11 cellular contexts compared by ENCODE assay signal in genomic region chrX:40663880-40664630, GRCh38. TPM values are rescaled to one million over a fixed set of nuclear protein-coding genes. Genes with fewer than 3 reads are reported as not detected.
DNase-seq lines count a peak whose midpoint lies in the region; ATAC-seq and TF ChIP-seq lines count a peak whose summit lies in the region.
"Had no signal": no experiment of that assay in that cellular context is flagged by ENCODE, and none has a peak within 500 bp of the region (broad histone marks: within the 10 kb centered on the region; RNA-seq: fewer than 3 reads in every experiment).

No MANE protein-coding gene starts in this region.

- no peaks in the 10 kb centered on the region for H3K9me3 ChIP-seq in PC-9 (ENCODE audit: insufficient read depth, low read depth)
- H3K9me3 ChIP-seq in parathyroid adenoma (ENCODE audit: control insufficient read depth, low read length): no peaks in the 10 kb centered on the region

- no peaks in the 10 kb centered on the region for H3K36me3 ChIP-seq in PC-9 (ENCODE audit: low read depth)
- no peaks in the 10 kb centered on the region for H3K36me3 ChIP-seq in parathyroid adenoma (ENCODE audit: control insufficient read depth, insufficient read depth, low read length)

- H3K4me1 ChIP-seq in PC-9 (replicated peaks; ENCODE audit: insufficient read depth) (no peaks in the 10 kb centered on the region), parathyroid adenoma (no peaks in the 10 kb centered on the region)

- no peak overlapping the region for H3K4me2 ChIP-seq in PC-9
- no peak overlapping the region for H3K4me2 ChIP-seq in parathyroid adenoma (ENCODE audit: low read length)

- H3K4me3 ChIP-seq in PC-9 (no peak overlapping the region), parathyroid adenoma (ENCODE audit: low read depth, low read length) (no peak overlapping the region), lower leg skin (ENCODE audit: low read depth, poor library complexity, severe bottlenecking) (no peak overlapping the region)

- WGBS in lower leg skin, 2 donors: 42 to 59% methylated on average over 6 of the region's 6 CpGs

- H3K79me2 ChIP-seq in PC-9 (ENCODE audit: low read depth): no peaks in the 10 kb centered on the region
- H3K79me2 ChIP-seq in parathyroid adenoma: no peaks in the 10 kb centered on the region

- ATAC-seq in GM18907 (IDR thresholded peaks at IDR 0.05; ENCODE audit: unreplicated experiment): no peak
- ATAC-seq: activated T-helper 17 cell treated with anti-CD3 and anti-CD28 coated beads, Interleukin-2, amount 50 U/mL, for 72 hours had no signal

- 0 out of 2 replicates have a peak, but pooled peaks have one; percentile 24 for TF ChIP-seq CTCF in PC-9 (conservative IDR thresholded peaks at IDR 0.05)
- peak; percentile 28 for TF ChIP-seq CTCF in parathyroid adenoma (IDR thresholded peaks at IDR 0.05)
- no peak for TF ChIP-seq CTCF in lower leg skin (IDR thresholded peaks at IDR 0.05)

- H2AFZ ChIP-seq in PC-9 (no peak overlapping the region), parathyroid adenoma (no peak overlapping the region)

- POLR2A ChIA-PET in PC-9 (lab: Charles Lee; ENCODE audit: unreplicated experiment): no interaction called here

- CTCF ChIA-PET in PC-9 (lab: Charles Lee): no interaction called here

- intact Hi-C loops in PC-9 (cut with micrococcal nuclease; ENCODE audit: unreplicated experiment): no loop called here
- intact Hi-C loops in lower leg skin (cut with DNase I; ENCODE audit: low total_unique reads): no loop called here

- no peak overlapping the region for H3K27ac ChIP-seq in PC-9
- no peak overlapping the region for H3K27ac ChIP-seq in parathyroid adenoma

- H4K20me1 ChIP-seq in PC-9 (ENCODE audit: insufficient read depth): no peaks in the 10 kb centered on the region

- H3K9ac ChIP-seq in parathyroid adenoma: no peak overlapping the region

- no peak for TF ChIP-seq POLR2A in lower leg skin (IDR thresholded peaks at IDR 0.05)

- H3K27me3 ChIP-seq in PC-9 (ENCODE audit: insufficient read depth, low read depth): no peaks in the 10 kb centered on the region
- H3K27me3 ChIP-seq in parathyroid adenoma (ENCODE audit: control insufficient read depth, insufficient read depth, low read length): no peaks in the 10 kb centered on the region

- no TSS peak for BruUV-seq in PC-9 (replicated peaks; lab: Mats Ljungman, UMichigan)

- H3K9me2 ChIP-seq in PC-9 (ENCODE audit: insufficient read depth): no peaks in the 10 kb centered on the region

- peak; percentile 52 for DNase-seq in GM03348 (ENCODE audit: low spot score)
- no peak for DNase-seq in PC-9
- peak; percentile 38 for DNase-seq in fibroblast of gingiva (ENCODE audit: low read depth)
- DNase-seq in NCI-H187 treated with DMSO at 0.1 percent for 48 hours (lab: John Stamatoyannopoulos, UW): no peak
- DNase-seq in lower leg skin (ENCODE audit: low spot score in 2 of 2): no peak
- no peak for DNase-seq in ureter (ENCODE audit: low spot score)
- DNase-seq: MV-4-11 had no signal

- no peaks in the 10 kb centered on the region for H3F3A ChIP-seq in PC-9 (ENCODE audit: insufficient read depth, low read depth)

RNA-seq across cellular contexts. Expression of gene CXorf38, which starts 16.7 kb away (rescaled TPM):
- total RNA-seq in PC-9 (2021) (5.3 and 8.1 TPM in 2 replicates), lower leg skin (10 to 100 TPM; 15.1 to 21.6 (median 15.3) TPM), ureter (23.1 TPM)

RNA-seq across cellular contexts. Expression of gene MPC1L, which starts 40.8 kb away (rescaled TPM):
- total RNA-seq in PC-9 (2021) (not detected in 2 replicates), lower leg skin (not detected), ureter (not detected)
- total RNA-seq: activated T-helper 17 cell treated with anti-CD3 and anti-CD28 coated beads, Interleukin-2, amount 50 U/mL, for 72 hours; omental fat pad had no signal

Comparison
In these comparisons a context has a peak if more than half of its experiments do, and no peak if none do; other contexts are left out.
1. DNase-seq: peak in GM03348 (single experiment) and fibroblast of gingiva (single experiment); none in PC-9 (0 of 2), NCI-H187 treated with DMSO at 0.1 percent for 48 hours (single experiment), lower leg skin (0 of 2) and ureter (single experiment).
2. CTCF ChIP-seq: peak in PC-9 (single experiment) and parathyroid adenoma (single experiment); none in lower leg skin (0 of 3).